24 cellular contexts compared by ENCODE assay signal in the genomic region with DNA sequence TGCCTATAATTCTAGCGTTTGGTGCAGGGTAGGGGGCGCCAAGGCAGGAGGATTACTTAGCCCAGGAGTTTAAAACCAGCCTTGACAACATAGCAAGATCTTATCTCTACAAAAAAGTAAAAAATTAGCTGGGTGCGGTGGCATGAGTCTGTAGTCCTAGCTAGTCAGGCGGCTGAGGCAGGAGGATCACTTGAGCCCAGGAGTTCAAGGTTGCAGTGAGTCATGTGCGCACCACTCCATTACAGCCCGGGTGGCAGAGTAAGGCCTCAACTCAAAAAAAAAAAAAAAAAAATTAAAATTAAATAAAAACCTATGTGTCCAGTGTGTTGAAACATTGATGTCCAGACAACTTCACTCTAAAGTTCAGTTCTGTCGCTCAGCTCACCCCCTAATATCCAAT.
"Had no signal": no experiment of that assay in that cellular context is flagged by ENCODE, and none has a peak within 500 bp of the region (broad histone marks: within the 10 kb centered on the region; RNA-seq: fewer than 3 reads in every experiment).

No MANE protein-coding gene starts in this region.

- H3K27me3 Mint-ChIP-seq: effector memory CD8-positive, alpha-beta T cell; progenitor cell of endocrine pancreas; stimulated activated memory B cell treated with anti-CD40 and anti-IgM and Interleukin-4, amounts not matched to agents 10 μg/mL and 1 μg/mL and 100 μg/mL, for 72 hours; type B pancreatic cell had no signal

- H2AFZ ChIP-seq: hepatocyte, parathyroid adenoma had no signal

- H3K4me1 Mint-ChIP-seq: memory B cell; natural killer cell; stimulated activated memory B cell treated with anti-CD40 and anti-IgM and Interleukin-4, amounts not matched to agents 10 μg/mL and 1 μg/mL and 100 μg/mL, for 72 hours had no signal

- H3K36me3 ChIP-seq: gastrocnemius medialis, heart left ventricle, right atrium auricular region, spleen, tibial artery had no signal

- H3K9me3 Mint-ChIP-seq: memory B cell; stimulated activated memory B cell treated with anti-CD40 and anti-IgM and Interleukin-4, amounts not matched to agents 10 μg/mL and 1 μg/mL and 100 μg/mL, for 72 hours; type B pancreatic cell had no signal

- H3K36me3 Mint-ChIP-seq: memory B cell; natural killer cell; stimulated activated memory B cell treated with anti-CD40 and anti-IgM and Interleukin-4, amounts not matched to agents 10 μg/mL and 1 μg/mL and 100 μg/mL, for 72 hours; type B pancreatic cell had no signal

- ATAC-seq: effector memory CD8-positive, alpha-beta T cell; esophagus mucosa; gastrocnemius medialis; heart left ventricle; left lobe of liver; natural killer cell; stimulated activated memory B cell treated with anti-CD40 and anti-IgM and Interleukin-4, amounts not matched to agents 10 μg/mL and 1 μg/mL and 100 μg/mL, for 72 hours; stimulated activated naive CD8-positive, alpha-beta T cell treated with anti-CD3 and anti-CD28 coated beads, Interleukin-15, Interleukin-2, amounts not matched to agents 100 U/mL and 50 U/mL, for 24 hours had no signal

- H3K27ac ChIP-seq: gastrocnemius medialis, heart left ventricle, hepatocyte, parathyroid adenoma, right atrium auricular region, skin epidermis, spleen, testis, tibial artery had no signal

- H3K79me2 ChIP-seq: hepatocyte, parathyroid adenoma had no signal

- H3K4me1 ChIP-seq: gastrocnemius medialis, heart left ventricle, parathyroid adenoma, right atrium auricular region, spleen, testis, tibial artery had no signal

- H3K4me3 ChIP-seq: gastrocnemius medialis, heart left ventricle, hepatocyte, lung, right atrium auricular region, skin epidermis, spleen, testis, tibial artery had no signal

- H3K27ac Mint-ChIP-seq: effector memory CD8-positive, alpha-beta T cell; memory B cell; natural killer cell; progenitor cell of endocrine pancreas; stimulated activated memory B cell treated with anti-CD40 and anti-IgM and Interleukin-4, amounts not matched to agents 10 μg/mL and 1 μg/mL and 100 μg/mL, for 72 hours; type B pancreatic cell had no signal

- DNase-seq: cortex of kidney; effector memory CD8-positive, alpha-beta T cell; foreskin fibroblast; gastrocnemius medialis; heart left ventricle; kidney; natural killer cell; spleen; stimulated activated CD4-positive, alpha-beta T cell treated with anti-CD3 and anti-CD28 coated beads, Interleukin-4, amount 100 ng/mL, for 4 hours; stimulated activated naive CD8-positive, alpha-beta T cell treated with anti-CD3 and anti-CD28 coated beads, Interleukin-15, Interleukin-2, amounts not matched to agents 100 U/mL and 50 U/mL, for 24 hours; substantia nigra; testis; tibial artery had no signal

- H3K27me3 ChIP-seq: gastrocnemius medialis, heart left ventricle, hepatocyte, right atrium auricular region, spleen, testis, tibial artery had no signal

- H3K9me3 ChIP-seq: gastrocnemius medialis, heart left ventricle, right atrium auricular region, spleen, testis, tibial artery had no signal

- H3K4me3 Mint-ChIP-seq: effector memory CD8-positive, alpha-beta T cell; memory B cell; natural killer cell; stimulated activated memory B cell treated with anti-CD40 and anti-IgM and Interleukin-4, amounts not matched to agents 10 μg/mL and 1 μg/mL and 100 μg/mL, for 72 hours; type B pancreatic cell had no signal

- H3K4me2 ChIP-seq: hepatocyte had no signal

- H3K9ac ChIP-seq: parathyroid adenoma had no signal
